In genomic region chr1:56301791-56302190, GRCh38 we compare ENCODE assay signal across 14 cellular contexts.
A peak's percentile ranks its signal among the peaks of the same experiment; 100 is the strongest.
DNase-seq lines count a peak whose midpoint lies in the region; TF ChIP-seq lines count a peak whose summit lies in the region.
"Had no signal": no experiment of that assay in that cellular context is flagged by ENCODE, and none has a peak within 500 bp of the region (broad histone marks: within the 10 kb centered on the region; RNA-seq: fewer than 3 reads in every experiment).

No MANE protein-coding gene starts in this region.

- no peak overlapping the region for H3K4me3 Mint-ChIP-seq in HFFc6
- no peak overlapping the region for H3K4me3 Mint-ChIP-seq in activated CD4-positive, alpha-beta T cell treated with anti-CD3 and anti-CD28 coated beads, Interleukin-2, amount 10 ng/mL, durations not matched to agents 24 days and 14 days
- H3K4me3 Mint-ChIP-seq: neural progenitor cell had no signal

- in situ Hi-C loops in astrocyte of the cerebellum (cut with HindIII; ENCODE audit: low sequenced_read_pairs): no loop called here

- POLR2A ChIA-PET in AG04449 (lab: Yijun Ruan, JAX): interaction anchor here (0.7 kb wide), 1 partner anchor 29 kb away, joined by 3 read pairs; no protein-coding TSS in a partner anchor

- DNase-seq in AG04449 (ENCODE audit: low read depth, low spot score) (peak; percentile 58), HFFc6 (peak; percentile 33), astrocyte of the cerebellum (ENCODE audit: low read depth) (peak; percentile 19), kidney glomerular epithelial cell (lab: John Stamatoyannopoulos, UW) (peak; percentile 52), NCI-H187 (lab: John Stamatoyannopoulos, UW) (no peak), SW 1271 (lab: John Stamatoyannopoulos, UW) (no peak), NCI-H526 (lab: John Stamatoyannopoulos, UW) (no peak)
- no peak for DNase-seq in activated CD4-positive, alpha-beta T cell treated with anti-CD3 and anti-CD28 coated beads, Interleukin-2, amount 10 ng/mL, durations not matched to agents 24 days and 14 days
- DNase-seq: activated naive CD4-positive, alpha-beta T cell treated with Interleukin-2 at 50 U/mL for 16 hours; DMS 273 treated with DMSO at 0.1 percent for 48 hours; mammary epithelial cell; stomach had no signal

- H3K36me3 Mint-ChIP-seq in HFFc6 (ENCODE audit: low read depth): no peaks in the 10 kb centered on the region
- no peaks in the 10 kb centered on the region for H3K36me3 Mint-ChIP-seq in activated CD4-positive, alpha-beta T cell treated with anti-CD3 and anti-CD28 coated beads, Interleukin-2, amount 10 ng/mL, durations not matched to agents 24 days and 14 days (ENCODE audit: low read depth)
- H3K36me3 Mint-ChIP-seq: neural progenitor cell had no signal

- H3K9me3 Mint-ChIP-seq in HFFc6: peaks cover 3% of the 10 kb centered on the region
- H3K9me3 Mint-ChIP-seq in activated CD4-positive, alpha-beta T cell treated with anti-CD3 and anti-CD28 coated beads, Interleukin-2, amount 10 ng/mL, durations not matched to agents 24 days and 14 days: no peaks in the 10 kb centered on the region
- H3K9me3 Mint-ChIP-seq: neural progenitor cell had no signal

- intact Hi-C loops in activated CD4-positive, alpha-beta T cell treated with anti-CD3 and anti-CD28 coated beads, Interleukin-2, amount 10 ng/mL, durations not matched to agents 24 days and 14 days (cut with micrococcal nuclease): no loop called here

- no peak for TF ChIP-seq CTCF in AG04449 (IDR thresholded peaks at IDR 0.05; ENCODE audit: insufficient read depth, low read length, missing control alignments)
- no peak for TF ChIP-seq CTCF in HFFc6 (IDR thresholded peaks at IDR 0.05)
- no peak for TF ChIP-seq CTCF in astrocyte of the cerebellum (IDR thresholded peaks at IDR 0.05; ENCODE audit: low read depth, low read length, missing control alignments)

- no peak overlapping the region for H3K27ac Mint-ChIP-seq in HFFc6
- no peak overlapping the region for H3K27ac Mint-ChIP-seq in activated CD4-positive, alpha-beta T cell treated with anti-CD3 and anti-CD28 coated beads, Interleukin-2, amount 10 ng/mL, durations not matched to agents 24 days and 14 days
- H3K27ac Mint-ChIP-seq: neural progenitor cell had no signal

- H3K4me3 ChIP-seq in AG04449 (ENCODE audit: low read depth, low read length): no peak overlapping the region
- H3K4me3 ChIP-seq in astrocyte of the cerebellum (ENCODE audit: low read depth, low read length): no peak overlapping the region
- H3K4me3 ChIP-seq: neural progenitor cell, SK-N-MC, stomach had no signal

- H3K4me1 Mint-ChIP-seq in HFFc6 (ENCODE audit: low read depth): no peaks in the 10 kb centered on the region
- no peaks in the 10 kb centered on the region for H3K4me1 Mint-ChIP-seq in activated CD4-positive, alpha-beta T cell treated with anti-CD3 and anti-CD28 coated beads, Interleukin-2, amount 10 ng/mL, durations not matched to agents 24 days and 14 days
- H3K4me1 Mint-ChIP-seq: neural progenitor cell had no signal

- no peaks in the 10 kb centered on the region; the same call in 1 of the 2 replicates for H3K27me3 Mint-ChIP-seq in HFFc6 (ENCODE audit: insufficient read depth)
- H3K27me3 Mint-ChIP-seq in activated CD4-positive, alpha-beta T cell treated with anti-CD3 and anti-CD28 coated beads, Interleukin-2, amount 10 ng/mL, durations not matched to agents 24 days and 14 days: peaks cover 1% of the 10 kb centered on the region

- CTCF ChIA-PET in AG04449 (lab: Yijun Ruan, JAX): no interaction called here

Comparison
In these comparisons a context has a peak if more than half of its experiments do, and no peak if none do; other contexts are left out.
1. DNase-seq: peak in AG04449 (single experiment), HFFc6 (single experiment), astrocyte of the cerebellum (single experiment) and kidney glomerular epithelial cell (single experiment); none in NCI-H187 (0 of 2), SW 1271 (0 of 2), NCI-H526 (0 of 2) and activated CD4-positive, alpha-beta T cell treated with anti-CD3 and anti-CD28 coated beads, Interleukin-2, amount 10 ng/mL, durations not matched to agents 24 days and 14 days (single experiment).